Comparison of ENCODE assay signal across 22 cellular contexts in the genomic region with DNA sequence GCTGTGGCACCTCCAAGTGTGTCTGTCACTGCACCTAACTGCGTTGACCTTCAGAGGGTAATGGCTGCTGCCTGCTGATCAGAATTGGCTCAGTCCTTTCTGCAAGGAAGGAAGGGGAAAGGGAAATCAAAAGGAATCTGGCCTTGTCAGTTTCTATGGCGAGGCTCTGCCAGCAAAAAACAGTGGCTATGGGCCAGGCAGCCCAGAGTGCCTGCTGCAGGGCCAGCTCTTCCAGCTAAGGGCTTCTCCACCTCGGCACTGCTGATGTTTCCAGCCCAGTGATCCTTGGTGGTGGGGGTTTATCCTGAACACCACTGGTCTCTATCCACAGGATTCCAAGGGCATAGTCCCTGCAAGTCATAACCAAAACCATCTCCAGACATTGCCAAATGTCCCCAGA.
"Had no signal": no experiment of that assay in that cellular context is flagged by ENCODE, and none has a peak within 500 bp of the region (broad histone marks: within the 10 kb centered on the region; RNA-seq: fewer than 3 reads in every experiment).

No MANE protein-coding gene starts in this region.

- ATAC-seq: effector memory CD8-positive, alpha-beta T cell; esophagus mucosa; gastrocnemius medialis; heart right ventricle; left cardiac atrium; left lung; left ventricle myocardium superior; lower lobe of right lung; mucosa of descending colon had no signal

- H3K4me3 ChIP-seq: colonic mucosa, esophagus squamous epithelium, gastrocnemius medialis, heart right ventricle, left lung, lower lobe of right lung, mucosa of descending colon had no signal

- H3K27ac ChIP-seq: colonic mucosa, epithelial cell of prostate, esophagus squamous epithelium, gastrocnemius medialis, heart right ventricle, left lung, lower lobe of right lung had no signal

- H3K36me3 ChIP-seq: colonic mucosa, esophagus squamous epithelium, gastrocnemius medialis, heart right ventricle, left lung, lower lobe of right lung had no signal

- H3K9me3 ChIP-seq: colonic mucosa, esophagus squamous epithelium, gastrocnemius medialis, heart right ventricle, left lung, lower lobe of right lung, mucosa of descending colon had no signal

- H3K27me3 ChIP-seq: colonic mucosa, left lung had no signal

- H3K4me1 ChIP-seq: colonic mucosa, esophagus squamous epithelium, gastrocnemius medialis, heart right ventricle, left lung, lower lobe of right lung had no signal

- DNase-seq: colonic mucosa; cortex of kidney; effector CD8-positive, alpha-beta T cell; effector memory CD8-positive, alpha-beta T cell; endodermal cell; erythroblast; esophagus squamous epithelium; foreskin fibroblast; gastrocnemius medialis; glutamatergic neuron; heart right ventricle; hippocampal formation; immature natural killer cell; kidney; left cardiac atrium; left lung; left ventricle myocardium superior; lower lobe of right lung; mesenchymal stem cell; mucosa of descending colon had no signal
